Comparison of ENCODE assay signal across 31 cellular contexts in the genomic region with DNA sequence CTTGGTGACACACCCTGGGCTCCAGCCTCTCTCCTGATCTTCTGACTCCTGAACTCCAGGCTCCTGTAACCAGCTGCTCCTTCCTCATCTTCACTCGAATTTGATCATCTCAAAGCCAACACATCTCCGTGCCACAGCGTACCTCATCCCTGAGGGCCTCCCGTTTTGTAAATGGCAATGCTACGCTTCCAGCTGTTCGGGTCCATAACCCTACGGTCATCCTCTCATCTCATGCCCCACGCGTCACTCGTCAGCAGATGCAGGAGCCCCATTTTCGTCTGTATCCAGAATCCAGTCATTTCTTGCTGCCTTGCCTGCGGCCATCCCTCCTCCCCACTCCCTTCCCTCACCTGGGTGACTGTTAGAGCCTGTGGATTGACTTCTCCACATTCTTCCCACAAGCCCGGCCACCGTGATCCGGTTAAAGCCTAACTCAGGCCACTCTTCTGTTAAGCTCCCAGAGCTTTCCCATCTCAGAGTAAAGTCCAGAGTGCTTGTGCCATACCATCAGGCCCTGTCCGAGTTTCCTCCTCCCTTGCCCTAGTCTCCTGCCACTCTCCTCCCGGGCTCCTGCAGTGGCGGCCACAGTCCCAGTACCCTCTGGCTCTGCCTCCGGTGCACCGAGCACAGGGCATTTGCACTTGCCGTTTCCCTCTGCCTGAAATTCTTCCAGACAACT.
"Had no signal": no experiment of that assay in that cellular context is flagged by ENCODE, and none has a peak within 500 bp of the region (broad histone marks: within the 10 kb centered on the region; RNA-seq: fewer than 3 reads in every experiment).

No MANE protein-coding gene starts in this region.

- FAIRE-seq: keratinocyte had no signal

- H3K4me3 ChIP-seq: ascending aorta, ovary, skin epidermis, suprapubic skin, tibial artery, upper lobe of right lung had no signal

- H3K27me3 ChIP-seq: ascending aorta, ovary, suprapubic skin, tibial artery, upper lobe of right lung had no signal

- H3K9me3 Mint-ChIP-seq: activated B cell treated with CpG ODN at 0.5 μM for 24 hours; activated CD4-positive, alpha-beta memory T cell treated with anti-CD3 and anti-CD28 coated beads for 36 hours; activated T-cell treated with anti-CD3 and anti-CD28 coated beads, Interleukin-2, amount 50 U/mL, for 4 hours; activated T-helper 2 cell treated with anti-CD3 and anti-CD28 coated beads, Interferon-gamma antibody, Interleukin-2, Interleukin-4, amounts not matched to agents 10 μg/mL and 5 μg/mL and 100 μg/mL, durations not matched to agents 14 hours and 24 hours and 36 hours; brain; dendritic cell treated with granulocyte-macrophage colony-stimulating factor and Interleukin-4, amounts not matched to agents 40 ng/mL and 50 ng/mL, for 4 days; endodermal cell; naive thymus-derived CD8-positive, alpha-beta T cell; stimulated activated memory B cell treated with anti-CD40 and anti-IgM and Interleukin-4, amounts not matched to agents 10 μg/mL and 1 μg/mL and 100 μg/mL, for 72 hours; T-cell; T-helper 2 cell treated with Interferon-gamma antibody and Interleukin-4, amounts not matched to agents 5 μg/mL and 100 μg/mL, for 36 hours had no signal

- H3K27ac ChIP-seq: ascending aorta, ovary, skin epidermis, suprapubic skin, tibial artery, upper lobe of right lung had no signal

- H3K27ac Mint-ChIP-seq: activated B cell treated with CpG ODN at 0.5 μM for 24 hours; activated CD4-positive, alpha-beta memory T cell treated with anti-CD3 and anti-CD28 coated beads for 36 hours; activated naive CD8-positive, alpha-beta T cell; activated T-helper 2 cell treated with anti-CD3 and anti-CD28 coated beads, Interferon-gamma antibody, Interleukin-2, Interleukin-4, amounts not matched to agents 10 μg/mL and 5 μg/mL and 100 μg/mL, durations not matched to agents 14 hours and 24 hours and 36 hours; brain; dendritic cell treated with granulocyte-macrophage colony-stimulating factor and Interleukin-4, amounts not matched to agents 40 ng/mL and 50 ng/mL, for 4 days; endodermal cell; progenitor cell of endocrine pancreas; stimulated activated memory B cell treated with anti-CD40 and anti-IgM and Interleukin-4, amounts not matched to agents 10 μg/mL and 1 μg/mL and 100 μg/mL, for 72 hours; T-cell; T-helper 2 cell treated with Interferon-gamma antibody and Interleukin-4, amounts not matched to agents 5 μg/mL and 100 μg/mL, for 36 hours had no signal

- H3K4me1 ChIP-seq: ascending aorta, suprapubic skin, tibial artery had no signal

- H3K4me1 Mint-ChIP-seq: endodermal cell had no signal

- ATAC-seq: activated T-cell treated with anti-CD3 and anti-CD28 coated beads, Interleukin-2, amount 50 U/mL, for 4 hours; left cardiac atrium; naive thymus-derived CD8-positive, alpha-beta T cell; sciatic nerve; stimulated activated memory B cell treated with anti-CD40 and anti-IgM and Interleukin-4, amounts not matched to agents 10 μg/mL and 1 μg/mL and 100 μg/mL, for 72 hours; T-cell had no signal

- H3K36me3 ChIP-seq: ascending aorta, ovary, suprapubic skin, tibial artery, upper lobe of right lung had no signal

- H3K27me3 Mint-ChIP-seq: activated B cell treated with CpG ODN at 0.5 μM for 24 hours; activated CD4-positive, alpha-beta memory T cell treated with anti-CD3 and anti-CD28 coated beads for 36 hours; stimulated activated memory B cell treated with anti-CD40 and anti-IgM and Interleukin-4, amounts not matched to agents 10 μg/mL and 1 μg/mL and 100 μg/mL, for 72 hours had no signal

- H3K4me3 Mint-ChIP-seq: activated B cell treated with CpG ODN at 0.5 μM for 24 hours; activated CD4-positive, alpha-beta memory T cell treated with anti-CD3 and anti-CD28 coated beads for 36 hours; activated naive CD8-positive, alpha-beta T cell; activated T-cell treated with anti-CD3 and anti-CD28 coated beads, Interleukin-2, amount 50 U/mL, for 4 hours; brain; dendritic cell treated with granulocyte-macrophage colony-stimulating factor and Interleukin-4, amounts not matched to agents 40 ng/mL and 50 ng/mL, for 4 days; endodermal cell; naive thymus-derived CD8-positive, alpha-beta T cell; stimulated activated memory B cell treated with anti-CD40 and anti-IgM and Interleukin-4, amounts not matched to agents 10 μg/mL and 1 μg/mL and 100 μg/mL, for 72 hours; T-cell; T-helper 2 cell treated with Interferon-gamma antibody and Interleukin-4, amounts not matched to agents 5 μg/mL and 100 μg/mL, for 36 hours had no signal

- H3K36me3 Mint-ChIP-seq: activated CD4-positive, alpha-beta memory T cell treated with anti-CD3 and anti-CD28 coated beads for 36 hours; activated naive CD8-positive, alpha-beta T cell; brain; naive thymus-derived CD8-positive, alpha-beta T cell; stimulated activated memory B cell treated with anti-CD40 and anti-IgM and Interleukin-4, amounts not matched to agents 10 μg/mL and 1 μg/mL and 100 μg/mL, for 72 hours; T-cell had no signal

- DNase-seq: activated B cell treated with CpG ODN at 0.5 μM for 24 hours; activated CD4-positive, alpha-beta memory T cell treated with anti-CD3 and anti-CD28 coated beads for 36 hours; activated CD4-positive, alpha-beta T cell treated with anti-CD3 and anti-CD28 coated beads for 4 hours; activated T-cell treated with anti-CD3 and anti-CD28 coated beads, Interleukin-2, amount 50 U/mL, for 4 hours; caudate nucleus; endodermal cell; foreskin fibroblast; head of caudate nucleus; hippocampal formation; left cardiac atrium; midbrain; naive thymus-derived CD8-positive, alpha-beta T cell; ovary; retina; stimulated activated CD4-positive, alpha-beta T cell treated with anti-CD3 and anti-CD28 coated beads, Interleukin-4, amount 100 ng/mL, for 24 hours; stimulated activated CD8-positive, alpha-beta memory T cell treated with anti-CD3 and anti-CD28 coated beads, Interleukin-4, amount 100 ng/mL, for 48 hours; T-cell; tibial artery; upper lobe of right lung had no signal

- H3K9me3 ChIP-seq: ascending aorta, ovary, suprapubic skin, tibial artery, upper lobe of right lung had no signal
